20 cellular contexts compared by ENCODE assay signal in genomic region chr6:168596316-168596715, GRCh38.
"Had no signal": no experiment of that assay in that cellular context is flagged by ENCODE, and none has a peak within 500 bp of the region (broad histone marks: within the 10 kb centered on the region; RNA-seq: fewer than 3 reads in every experiment).

No MANE protein-coding gene starts in this region.

- H3K9me3 ChIP-seq: body of pancreas, colonic mucosa, esophagus muscularis mucosa, pancreas, tibial artery had no signal

- H3K4me3 Mint-ChIP-seq: activated CD8-positive, alpha-beta T cell treated with anti-CD3 and anti-CD28 coated beads for 36 hours; activated naive CD8-positive, alpha-beta T cell; activated T-cell treated with anti-CD3 and anti-CD28 coated beads, Interleukin-2, amount 50 U/mL, for 72 hours; naive B cell; neural progenitor cell; WTC11 had no signal

- H3K4me1 ChIP-seq: body of pancreas, colonic mucosa, esophagus muscularis mucosa, left lung, neural progenitor cell, pancreas, tibial artery had no signal

- H3K27ac Mint-ChIP-seq: activated CD8-positive, alpha-beta T cell treated with anti-CD3 and anti-CD28 coated beads for 36 hours; activated naive CD8-positive, alpha-beta T cell; activated T-cell treated with anti-CD3 and anti-CD28 coated beads, Interleukin-2, amount 50 U/mL, for 72 hours; naive B cell; neural progenitor cell; WTC11 had no signal

- H3K27me3 Mint-ChIP-seq: activated naive CD8-positive, alpha-beta T cell had no signal

- H3K27ac ChIP-seq: body of pancreas, colonic mucosa, esophagus muscularis mucosa, hepatocyte, left lung, neural progenitor cell, pancreas, tibial artery had no signal

- H3K36me3 ChIP-seq: colonic mucosa, left lung, neural progenitor cell, pancreas had no signal

- H3K4me3 ChIP-seq: body of pancreas, colonic mucosa, esophagus muscularis mucosa, hepatocyte, left lung, neural progenitor cell, pancreas, tibial artery had no signal

- H3K27me3 ChIP-seq: body of pancreas, colonic mucosa, esophagus muscularis mucosa, neural progenitor cell, pancreas, tibial artery had no signal

- H3K36me3 Mint-ChIP-seq: activated naive CD8-positive, alpha-beta T cell; neural progenitor cell; WTC11 had no signal

- DNase-seq: activated CD4-positive, alpha-beta T cell treated with anti-CD3 and anti-CD28 coated beads for 4 hours; activated CD8-positive, alpha-beta T cell treated with anti-CD3 and anti-CD28 coated beads for 36 hours; activated gamma-delta T cell treated with Interleukin-2 at 50 U/mL for 16 hours; activated T-cell treated with anti-CD3 and anti-CD28 coated beads, Interleukin-2, amount 50 U/mL, for 72 hours; central memory CD4-positive, alpha-beta T cell; colonic mucosa; kidney; left lung; mammary epithelial cell; naive B cell; pancreas; stimulated activated CD4-positive, alpha-beta T cell treated with anti-CD3 and anti-CD28 coated beads, Interleukin-4, amount 100 ng/mL, for 1 hour; stimulated activated naive CD4-positive, alpha-beta T cell had no signal

- ATAC-seq: activated CD8-positive, alpha-beta T cell treated with anti-CD3 and anti-CD28 coated beads for 36 hours; activated T-cell treated with anti-CD3 and anti-CD28 coated beads, Interleukin-2, amount 50 U/mL, for 72 hours; body of pancreas; left lung; WTC11 had no signal
